Comparison of ENCODE assay signal across 33 cellular contexts in the genomic region with DNA sequence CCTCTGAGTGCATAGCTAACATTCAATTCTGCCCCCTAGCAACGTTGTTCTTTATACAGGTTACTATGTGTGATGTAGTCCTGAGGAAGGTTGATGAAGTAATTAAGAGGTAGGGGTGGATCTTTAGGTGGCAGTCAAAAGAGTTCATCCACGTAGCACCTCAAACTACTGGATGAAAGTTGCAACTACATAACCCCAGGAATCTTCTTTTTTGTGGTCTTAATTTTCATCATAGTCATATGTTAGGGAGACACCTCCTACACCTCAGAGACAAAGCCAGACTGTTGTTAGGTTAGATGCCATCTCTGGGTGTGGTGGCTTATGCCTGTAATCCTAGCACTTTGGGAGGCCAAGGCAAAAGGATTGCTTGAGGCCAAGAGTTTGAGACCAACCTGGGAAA. TPM values are rescaled to one million over a fixed set of nuclear protein-coding genes. Genes with fewer than 3 reads are reported as not detected.
"Had no signal": no experiment of that assay in that cellular context is flagged by ENCODE, and none has a peak within 500 bp of the region (broad histone marks: within the 10 kb centered on the region; RNA-seq: fewer than 3 reads in every experiment).

No MANE protein-coding gene starts in this region.

- H3K36me3 Mint-ChIP-seq: activated naive CD8-positive, alpha-beta T cell had no signal

- H3K27ac ChIP-seq: brain microvascular endothelial cell, coronary artery, dorsolateral prefrontal cortex, esophagus muscularis mucosa, gastroesophageal sphincter, heart right ventricle, WERI-Rb-1 had no signal

- DNase-seq: activated B cell treated with CpG ODN at 0.5 μM for 24 hours; activated CD4-positive, alpha-beta memory T cell treated with anti-CD3 and anti-CD28 coated beads, Interleukin-2, amount 10 ng/mL, durations not matched to agents 7 days and 5 days; activated CD4-positive, alpha-beta T cell treated with anti-CD3 and anti-CD28 coated beads, Interleukin-2, amount 10 ng/mL, durations not matched to agents 24 days and 14 days; activated effector memory CD4-positive, alpha-beta T cell treated with Interleukin-2 at 50 U/mL for 16 hours; activated gamma-delta T cell treated with Interleukin-2 at 50 U/mL for 16 hours; activated naive CD4-positive, alpha-beta T cell treated with anti-CD3 and anti-CD28 coated beads, Interleukin-2, amount 50 U/mL, for 16 hours; activated naive CD4-positive, alpha-beta T cell treated with Interleukin-2 at 50 U/mL for 16 hours; activated T-cell treated with anti-CD3 and anti-CD28 coated beads, Interleukin-2, amount 50 U/mL, for 4 hours; amniotic stem cell; anterior cingulate cortex; brain microvascular endothelial cell; dorsolateral prefrontal cortex; effector memory CD4-positive, alpha-beta T cell; endodermal cell; erythroblast; foreskin melanocyte; heart right ventricle; T-helper 1 cell; T-helper 17 cell; T1000; WERI-Rb-1 had no signal

- H3K4me1 Mint-ChIP-seq: activated B cell treated with CpG ODN at 0.5 μM for 24 hours, endodermal cell had no signal

- ATAC-seq: activated CD4-positive, CD25-positive, alpha-beta regulatory T cell treated with anti-CD3 and anti-CD28 coated beads, Interleukin-2, amount 50 U/mL, for 24 hours; activated T-cell treated with anti-CD3 and anti-CD28 coated beads, Interleukin-2, amount 50 U/mL, for 4 hours; activated T-helper 17 cell treated with anti-CD3 and anti-CD28 coated beads, Interleukin-2, amount 50 U/mL, for 72 hours; gastroesophageal sphincter; heart right ventricle; T-helper 17 cell had no signal

- H3K36me3 ChIP-seq: brain microvascular endothelial cell, esophagus muscularis mucosa, gastroesophageal sphincter, heart right ventricle, WERI-Rb-1 had no signal

- H3K27me3 Mint-ChIP-seq: dendritic cell treated with granulocyte-macrophage colony-stimulating factor and Interleukin-4, amounts not matched to agents 40 ng/mL and 50 ng/mL, for 4 days had no signal

- H3K9me3 Mint-ChIP-seq: activated B cell treated with CpG ODN at 0.5 μM for 24 hours; activated CD4-positive, alpha-beta memory T cell treated with anti-CD3 and anti-CD28 coated beads, Interleukin-2, amount 10 ng/mL, durations not matched to agents 7 days and 5 days; activated CD4-positive, alpha-beta T cell treated with anti-CD3 and anti-CD28 coated beads, Interleukin-2, amount 10 ng/mL, durations not matched to agents 24 days and 14 days; activated T-cell treated with anti-CD3 and anti-CD28 coated beads, Interleukin-2, amount 50 U/mL, for 4 hours; activated T-helper 17 cell treated with anti-CD3 and anti-CD28 coated beads, Interleukin-2, amount 50 U/mL, for 72 hours; central memory CD8-positive, alpha-beta T cell; dendritic cell treated with granulocyte-macrophage colony-stimulating factor and Interleukin-4, amounts not matched to agents 40 ng/mL and 50 ng/mL, for 4 days; endodermal cell; T-helper 2 cell treated with Interferon-gamma antibody and Interleukin-4, amounts not matched to agents 5 μg/mL and 100 μg/mL, for 36 hours had no signal

- H3K4me3 ChIP-seq: coronary artery, dorsolateral prefrontal cortex, esophagus muscularis mucosa, gastroesophageal sphincter, heart right ventricle had no signal

- FAIRE-seq: astrocyte, bronchial epithelial cell had no signal

- H3K4me3 Mint-ChIP-seq: activated B cell treated with CpG ODN at 0.5 μM for 24 hours; activated CD4-positive, alpha-beta memory T cell treated with anti-CD3 and anti-CD28 coated beads, Interleukin-2, amount 10 ng/mL, durations not matched to agents 7 days and 5 days; activated CD4-positive, alpha-beta T cell treated with anti-CD3 and anti-CD28 coated beads, Interleukin-2, amount 10 ng/mL, durations not matched to agents 24 days and 14 days; activated naive CD8-positive, alpha-beta T cell; activated T-cell treated with anti-CD3 and anti-CD28 coated beads, Interleukin-2, amount 50 U/mL, for 4 hours; activated T-helper 17 cell treated with anti-CD3 and anti-CD28 coated beads, Interleukin-2, amount 50 U/mL, for 72 hours; central memory CD8-positive, alpha-beta T cell; dendritic cell treated with granulocyte-macrophage colony-stimulating factor and Interleukin-4, amounts not matched to agents 40 ng/mL and 50 ng/mL, for 4 days; endodermal cell; T-helper 17 cell; T-helper 2 cell treated with Interferon-gamma antibody and Interleukin-4, amounts not matched to agents 5 μg/mL and 100 μg/mL, for 36 hours had no signal

- H3K27me3 ChIP-seq: brain microvascular endothelial cell, dorsolateral prefrontal cortex, heart right ventricle had no signal

- H3K9me3 ChIP-seq: esophagus muscularis mucosa, gastroesophageal sphincter, heart right ventricle had no signal

- H3K27ac Mint-ChIP-seq: activated B cell treated with CpG ODN at 0.5 μM for 24 hours; activated CD4-positive, alpha-beta T cell treated with anti-CD3 and anti-CD28 coated beads, Interleukin-2, amount 10 ng/mL, durations not matched to agents 24 days and 14 days; activated naive CD8-positive, alpha-beta T cell; activated T-helper 17 cell treated with anti-CD3 and anti-CD28 coated beads, Interleukin-2, amount 50 U/mL, for 72 hours; dendritic cell treated with granulocyte-macrophage colony-stimulating factor and Interleukin-4, amounts not matched to agents 40 ng/mL and 50 ng/mL, for 4 days; endodermal cell; T-helper 17 cell; T-helper 2 cell treated with Interferon-gamma antibody and Interleukin-4, amounts not matched to agents 5 μg/mL and 100 μg/mL, for 36 hours had no signal

- H3K4me1 ChIP-seq: esophagus muscularis mucosa had no signal

RNA-seq across cellular contexts. Expression of a gene that starts 10.3 kb away (rescaled TPM):
- total RNA-seq: activated B cell treated with CpG ODN at 0.5 μM for 24 hours; activated CD4-positive, alpha-beta T cell treated with anti-CD3 and anti-CD28 coated beads, Interleukin-2, amount 10 ng/mL, durations not matched to agents 24 days and 14 days; activated T-helper 17 cell treated with anti-CD3 and anti-CD28 coated beads, Interleukin-2, amount 50 U/mL, for 72 hours; bronchial epithelial cell; glomerular endothelial cell had no signal

RNA-seq across cellular contexts. Expression of a gene that starts 53.2 kb away (rescaled TPM):
- total RNA-seq: activated B cell treated with CpG ODN at 0.5 μM for 24 hours, astrocyte, bronchial epithelial cell, endodermal cell, glomerular endothelial cell had no signal
